In the genomic region with DNA sequence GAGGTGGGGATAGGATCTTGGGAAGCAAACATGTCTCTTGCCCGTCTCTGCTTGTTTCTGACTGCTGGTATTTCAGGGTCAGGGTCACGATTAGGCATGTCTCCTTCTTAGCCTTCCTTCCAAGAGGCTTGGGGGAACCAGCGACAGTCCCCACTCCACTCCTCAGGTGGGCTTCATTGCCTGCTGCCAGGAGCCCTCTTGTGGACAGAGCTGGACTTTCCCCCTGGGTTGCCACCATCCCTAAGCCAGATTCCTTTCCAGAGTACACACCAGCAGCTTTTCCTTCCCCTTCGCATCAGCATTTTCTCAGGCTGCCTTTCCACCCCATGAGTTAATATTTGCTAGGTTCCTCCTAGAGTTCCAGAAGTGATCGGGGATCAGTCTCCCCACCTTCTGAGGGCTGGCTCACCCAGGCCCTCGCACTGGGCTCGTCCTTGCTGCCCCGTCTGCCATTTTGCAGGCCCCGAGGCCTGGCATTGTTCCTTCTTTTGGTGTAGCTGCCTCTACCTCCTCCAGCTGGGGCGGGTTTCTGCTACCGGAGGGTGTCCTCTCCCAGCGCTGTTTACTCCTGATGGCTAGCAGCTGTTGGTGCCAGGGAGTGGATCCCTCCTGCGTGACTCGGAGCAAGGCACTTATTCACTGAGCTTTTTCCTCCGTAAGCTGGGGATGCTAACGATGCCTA, we compare ENCODE assay signal across 8 cellular contexts. TPM values are rescaled to one million over a fixed set of nuclear protein-coding genes. Genes with fewer than 3 reads are reported as not detected.
DNase-seq lines count a peak whose midpoint lies in the region; ATAC-seq and TF ChIP-seq lines count a peak whose summit lies in the region.

No MANE protein-coding gene starts in this region.

- peak; percentile 39 to 42 for ATAC-seq in activated T-cell treated with anti-CD3 and anti-CD28 coated beads, Interleukin-2, amount 50 U/mL, for 4 hours
- ATAC-seq in GM18517 (IDR thresholded peaks at IDR 0.05; ENCODE audit: unreplicated experiment) (no peak), GM19035 (IDR thresholded peaks at IDR 0.05; ENCODE audit: unreplicated experiment) (no peak)

- H3K4me1 Mint-ChIP-seq in Caco-2 (ENCODE audit: low read depth, unreplicated experiment) (peaks cover 25% of the 10 kb centered on the region), HFFc6 (ENCODE audit: low read depth) (peaks cover 7% of the 10 kb centered on the region; the same call in 1 of the 2 replicates), neural progenitor cell (peaks cover 5% of the 10 kb centered on the region)
- peaks cover 26% of the 10 kb centered on the region for H3K4me1 Mint-ChIP-seq in activated T-cell treated with anti-CD3 and anti-CD28 coated beads, Interleukin-2, amount 50 U/mL, for 4 hours (ENCODE audit: low read depth)

- H3K36me3 ChIP-seq in Caco-2 (ENCODE audit: control insufficient read depth, insufficient read depth, low read length), result 0 out of 2 replicates have a peak, but pooled peaks cover 1% of the 10 kb centered on the region
- H3K36me3 ChIP-seq in neural progenitor cell, result no peaks in the 10 kb centered on the region

- H3K4me3 ChIP-seq in Caco-2 (ENCODE audit: low read depth, low read length) (no peak overlapping the region), fibroblast of villous mesenchyme (ENCODE audit: low read depth, low read length) (no peak overlapping the region), neural progenitor cell (no peak overlapping the region)

- peak; percentile 99 for TF ChIP-seq CTCF in Caco-2 (IDR thresholded peaks at IDR 0.05; ENCODE audit: insufficient read depth in 1 of 2, low read depth in 1 of 2, low read length in 1 of 2, severe bottlenecking in 1 of 2, unreplicated experiment in 1 of 2)
- TF ChIP-seq CTCF in HFFc6 (IDR thresholded peaks at IDR 0.05), result peak; percentile 86
- TF ChIP-seq CTCF in fibroblast of villous mesenchyme (IDR thresholded peaks at IDR 0.05; ENCODE audit: insufficient read depth, low read depth, low read length), result peak; percentile 93
- TF ChIP-seq CTCF in neural progenitor cell (IDR thresholded peaks at IDR 0.05), result peak; percentile 91

- H3K79me2 ChIP-seq in neural progenitor cell (ENCODE audit: low read depth), result no peaks in the 10 kb centered on the region

- no peaks in the 10 kb centered on the region for H3K9me3 Mint-ChIP-seq in Caco-2 (ENCODE audit: unreplicated experiment)
- no peaks in the 10 kb centered on the region for H3K9me3 Mint-ChIP-seq in HFFc6
- no peaks in the 10 kb centered on the region for H3K9me3 Mint-ChIP-seq in activated T-cell treated with anti-CD3 and anti-CD28 coated beads, Interleukin-2, amount 50 U/mL, for 4 hours
- no peaks in the 10 kb centered on the region for H3K9me3 Mint-ChIP-seq in neural progenitor cell

- POLR2A ChIA-PET in Caco-2 (lab: Charles Lee), result interaction anchor here (0.5 to 2.8 kb wide), 5 partner anchors 10 to 456 kb away, joined by 3 to 28 read pairs (median 7); a partner anchor contains a TSS

- intact Hi-C loops in Caco-2 (cut with micrococcal nuclease; ENCODE audit: unreplicated experiment), result loop anchor here (1.0 to 2.0 kb wide), 4 partner anchors 31 to 253 kb away; no protein-coding TSS in a partner anchor

- H2AFZ ChIP-seq in neural progenitor cell (replicated peaks), result no peak overlapping the region

- H3F3A ChIP-seq in neural progenitor cell (ENCODE audit: low read depth), result no peaks in the 10 kb centered on the region

- H3K27me3 Mint-ChIP-seq in Caco-2 (ENCODE audit: insufficient read depth, unreplicated experiment), result no peaks in the 10 kb centered on the region
- H3K27me3 Mint-ChIP-seq in HFFc6 (ENCODE audit: insufficient read depth), result peaks cover 4% of the 10 kb centered on the region
- H3K27me3 Mint-ChIP-seq in activated T-cell treated with anti-CD3 and anti-CD28 coated beads, Interleukin-2, amount 50 U/mL, for 4 hours (ENCODE audit: low read depth), result no peaks in the 10 kb centered on the region
- peaks cover 4% of the 10 kb centered on the region for H3K27me3 Mint-ChIP-seq in neural progenitor cell (ENCODE audit: insufficient read depth, low read depth)

- H3K4me3 Mint-ChIP-seq in Caco-2 (ENCODE audit: unreplicated experiment), result peak overlapping the region; percentile 24
- peak overlapping the region; percentile 65 for H3K4me3 Mint-ChIP-seq in HFFc6
- H3K4me3 Mint-ChIP-seq in activated T-cell treated with anti-CD3 and anti-CD28 coated beads, Interleukin-2, amount 50 U/mL, for 4 hours, result no peak overlapping the region
- H3K4me3 Mint-ChIP-seq in neural progenitor cell, result no peak overlapping the region

- H3K4me1 ChIP-seq in Caco-2 (peaks cover 27% of the 10 kb centered on the region), neural progenitor cell (no peaks in the 10 kb centered on the region)

- H3K36me3 Mint-ChIP-seq in Caco-2 (ENCODE audit: insufficient read depth, unreplicated experiment) (peaks cover 76% of the 10 kb centered on the region), HFFc6 (ENCODE audit: low read depth) (no peaks in the 10 kb centered on the region), neural progenitor cell (no peaks in the 10 kb centered on the region)
- H3K36me3 Mint-ChIP-seq in activated T-cell treated with anti-CD3 and anti-CD28 coated beads, Interleukin-2, amount 50 U/mL, for 4 hours (ENCODE audit: insufficient read depth), result no peaks in the 10 kb centered on the region

- no TSS peak for BruUV-seq in Caco-2 (replicated peaks; lab: Mats Ljungman, UMichigan)

- H3K9me3 ChIP-seq in Caco-2 (no peaks in the 10 kb centered on the region), neural progenitor cell (ENCODE audit: low read depth) (no peaks in the 10 kb centered on the region)

- H3K27ac ChIP-seq in neural progenitor cell, result no peak overlapping the region

- peak; percentile 90 to 92 for DNase-seq in Caco-2
- peak; percentile 46 for DNase-seq in HFFc6
- peak; percentile 64 for DNase-seq in NCI-H526 treated with DMSO at 0.1 percent for 48 hours (lab: John Stamatoyannopoulos, UW)
- no peak for DNase-seq in activated T-cell treated with anti-CD3 and anti-CD28 coated beads, Interleukin-2, amount 50 U/mL, for 4 hours
- DNase-seq in fibroblast of villous mesenchyme (ENCODE audit: low read depth), result peak; percentile 68
- peak; percentile 84 for DNase-seq in neural progenitor cell (ENCODE audit: low spot score)

- H3K27ac Mint-ChIP-seq in Caco-2 (ENCODE audit: unreplicated experiment), result peak overlapping the region; percentile 66
- H3K27ac Mint-ChIP-seq in HFFc6, result peak overlapping the region; percentile 62
- H3K27ac Mint-ChIP-seq in neural progenitor cell, result peak overlapping the region; percentile 43

- no peak overlapping the region for H3K4me2 ChIP-seq in neural progenitor cell

- CTCF ChIA-PET in Caco-2 (lab: Charles Lee), result interaction anchor here (0.6 to 6.5 kb wide), 23 partner anchors 9 to 391 kb away, joined by 3 to 127 read pairs (median 4); a partner anchor contains a TSS

- H3K9ac ChIP-seq in neural progenitor cell, result no peak overlapping the region

- H3K27me3 ChIP-seq in Caco-2 (replicated peaks; ENCODE audit: control insufficient read depth, insufficient read depth, low read length) (no peaks in the 10 kb centered on the region), neural progenitor cell (no peaks in the 10 kb centered on the region)

- H4K20me1 ChIP-seq in neural progenitor cell (ENCODE audit: low read depth), result no peaks in the 10 kb centered on the region

RNA-seq across cellular contexts. Expression of a gene that starts 8.8 kb away (rescaled TPM):
- total RNA-seq in Caco-2 (2022), result 0.18 and 0.51 TPM in 2 replicates
- under 1 TPM in 5 of 6 experiments, not detected in 1; 0.10 to 0.31 (median 0.23) TPM for total RNA-seq in HFFc6 (2021; fragmentation: NEBNext Ultra II Directional; extraction: Animal tissue kit (Norgen Biotek cat#: 25700))
- total RNA-seq in activated T-cell treated with anti-CD3 and anti-CD28 coated beads, Interleukin-2, amount 50 U/mL, for 4 hours, result under 1 TPM; 0.11 to 0.38 (median 0.20) TPM
- total RNA-seq in fibroblast of villous mesenchyme, result under 0.01 and 0.32 TPM in 2 replicates
- 0.53 TPM in 1 of 2 replicates, not detected in the other for total RNA-seq in neural progenitor cell (ENCODE audit: low replicate concordance)

RNA-seq across cellular contexts. Expression of a gene that starts 13.4 kb away (rescaled TPM):
- total RNA-seq in Caco-2 (2022) (3.4 and 4.5 TPM in 2 replicates), fibroblast of villous mesenchyme (1.7 and 2.6 TPM in 2 replicates), neural progenitor cell (ENCODE audit: low replicate concordance) (0.19 TPM in 1 of 2 replicates, not detected in the other)
- total RNA-seq in HFFc6 (2021; fragmentation: NEBNext Ultra II Directional; extraction: Animal tissue kit (Norgen Biotek cat#: 25700)), result 1 to 10 TPM; 1.6 to 2.3 (median 1.8) TPM
- total RNA-seq in activated T-cell treated with anti-CD3 and anti-CD28 coated beads, Interleukin-2, amount 50 U/mL, for 4 hours, result 1 to 10 TPM; 5.0 to 7.6 (median 6.9) TPM

RNA-seq across cellular contexts. Expression of a gene that starts 20.9 kb away (rescaled TPM):
- total RNA-seq in Caco-2 (2022) (98.4 and 105 TPM in 2 replicates), fibroblast of villous mesenchyme (22.0 and 23.8 TPM in 2 replicates), neural progenitor cell (ENCODE audit: low replicate concordance) (19.2 and 40.2 TPM in 2 replicates)
- total RNA-seq in HFFc6 (2021; fragmentation: NEBNext Ultra II Directional; extraction: Animal tissue kit (Norgen Biotek cat#: 25700)), result 10 to 100 TPM; 24.9 to 30.0 (median 27.0) TPM
- total RNA-seq in activated T-cell treated with anti-CD3 and anti-CD28 coated beads, Interleukin-2, amount 50 U/mL, for 4 hours, result 10 to 100 TPM in 1 of 3 donors, 1 to 10 TPM in 2; 8.0 to 11.8 (median 9.7) TPM

RNA-seq across cellular contexts. Expression of a gene that starts 32.8 kb away (rescaled TPM):
- total RNA-seq in Caco-2 (2022) (67.5 and 74.7 TPM in 2 replicates), fibroblast of villous mesenchyme (7.1 and 7.3 TPM in 2 replicates), neural progenitor cell (ENCODE audit: low replicate concordance) (9.7 and 29.7 TPM in 2 replicates)
- total RNA-seq in HFFc6 (2021; fragmentation: NEBNext Ultra II Directional; extraction: Animal tissue kit (Norgen Biotek cat#: 25700)), result 10 to 100 TPM; 11.3 to 21.7 (median 20.2) TPM
- 10 to 100 TPM; 57.5 to 60.2 (median 57.6) TPM for total RNA-seq in activated T-cell treated with anti-CD3 and anti-CD28 coated beads, Interleukin-2, amount 50 U/mL, for 4 hours

Comparison
In these comparisons a context has a peak if more than half of its experiments do, and no peak if none do; other contexts are left out.
1. H3K4me3 Mint-ChIP-seq: peak in Caco-2 (single experiment) and HFFc6 (single experiment); none in activated T-cell treated with anti-CD3 and anti-CD28 coated beads, Interleukin-2, amount 50 U/mL, for 4 hours (single experiment) and neural progenitor cell (single experiment).
2. ATAC-seq: peak in activated T-cell treated with anti-CD3 and anti-CD28 coated beads, Interleukin-2, amount 50 U/mL, for 4 hours (2 of 2); none in GM18517 (single experiment) and GM19035 (single experiment).
3. Peak in every context shown above with its lines, with median percentiles within 50 percentile points of each other: H3K27ac Mint-ChIP-seq and CTCF ChIP-seq.